17 cellular contexts compared by ENCODE assay signal in genomic region chr10:2871673-2872219, GRCh38.
DNase-seq lines count a peak whose midpoint lies in the region; ATAC-seq, FAIRE-seq and TF ChIP-seq lines count a peak whose summit lies in the region.
"Had no signal": no experiment of that assay in that cellular context is flagged by ENCODE, and none has a peak within 500 bp of the region (broad histone marks: within the 10 kb centered on the region; RNA-seq: fewer than 3 reads in every experiment).

No MANE protein-coding gene starts in this region.

- no peak overlapping the region for H3K14ac ChIP-seq in H1 (ENCODE audit: insufficient read length)

- no peak overlapping the region; a peak in 1 of 4 replicates for H3K4me2 ChIP-seq in H1 (ENCODE audit: insufficient read depth in 1 of 2, low read depth in 2 of 2, low read length in 2 of 2)
- H3K4me2 ChIP-seq: BLaER1, GM23338 had no signal

- TF ChIP-seq POLR2A in GM12891 (IDR thresholded peaks at IDR 0.05; ENCODE audit: low read depth, low read length) = no peak
- no peak for TF ChIP-seq POLR2A in H1 (IDR thresholded peaks at IDR 0.05; ENCODE audit: control extremely low read depth in 1 of 2, low read depth in 2 of 2, low read length in 2 of 2)

- no peak for TF ChIP-seq RAD21 in H1 (IDR thresholded peaks at IDR 0.05 in 1 of 2, conservative IDR thresholded peaks at IDR 0.05 in 1 of 2; ENCODE audit: low read depth in 2 of 2, low read length in 2 of 2)

- no peak for TF ChIP-seq CTCF in H1 (IDR thresholded peaks at IDR 0.05; ENCODE audit: control extremely low read depth in 1 of 3, insufficient read depth in 1 of 3, low read depth in 1 of 3, low read length in 3 of 3)

- 0 out of 2 replicates have a peak overlapping the region, but pooled peaks have one; percentile 20 for H2BK15ac ChIP-seq in H1 (ENCODE audit: low read length)

- no peak overlapping the region for H2BK120ac ChIP-seq in H1 (replicated peaks; ENCODE audit: low read depth, low read length)

- DNase-seq in GM12891 (ENCODE audit: insufficient read length, low spot score) (no peak), HTR-8/SVneo (ENCODE audit: insufficient read length, low spot score) (no peak), H1 (ENCODE audit: low read depth in 1 of 2, low spot score in 2 of 2) (no peak), RPMI8226 (no peak)
- no peak for DNase-seq in activated CD8-positive, alpha-beta memory T cell treated with anti-CD3 and anti-CD28 coated beads, Interleukin-2, amount 50 U/mL, for 48 hours
- DNase-seq: CD4-positive, CD25-positive, alpha-beta regulatory T cell; CD8-positive, alpha-beta memory T cell; DMS 273 treated with DMSO at 0.1 percent for 48 hours; DMS79 had no signal

- H3K23me2 ChIP-seq in H1 (ENCODE audit: low read depth, low read length) = no peaks in the 10 kb centered on the region

- CTCF ChIA-PET in H1 (lab: Charles Lee; ENCODE audit: partially characterized antibody) = no interaction called here

- peaks cover 4% of the 10 kb centered on the region in 2 experiments; a peak in 1 of 4 replicates for H3K9me3 ChIP-seq in H1 (ENCODE audit: insufficient read depth in 2 of 2, low read depth in 1 of 2, low read length in 1 of 2)
- H3K9me3 ChIP-seq: BLaER1, HAP-1 had no signal

- no peak overlapping the region for H3K4me3 ChIP-seq in H1 (ENCODE audit: extremely low read depth in 1 of 4, insufficient read depth in 2 of 4, low read depth in 3 of 4, low read length in 4 of 4)
- H3K4me3 ChIP-seq: BLaER1, GM23338, HAP-1 had no signal

- no peak overlapping the region for H3K9ac ChIP-seq in H1 (replicated peaks in 1 of 4; ENCODE audit: extremely low read depth in 1 of 4, low read depth in 3 of 4, low read length in 3 of 4)
- H3K9ac ChIP-seq: BLaER1 had no signal

- no peak overlapping the region for H4K8ac ChIP-seq in H1 (ENCODE audit: extremely low read depth, insufficient read depth, low read length)

- no peak overlapping the region for H3K18ac ChIP-seq in H1 (ENCODE audit: extremely low read depth, low read length)

- no peak overlapping the region for H3K4ac ChIP-seq in H1 (replicated peaks; ENCODE audit: insufficient read length, low read depth, low read length)

- H3K79me1 ChIP-seq in H1 (ENCODE audit: low read depth, low read length) = no peaks in the 10 kb centered on the region

- no peak overlapping the region for H3K23ac ChIP-seq in H1 (ENCODE audit: insufficient read length)

- no peak overlapping the region for H3K56ac ChIP-seq in H1 (replicated peaks; ENCODE audit: insufficient read length, low read depth, low read length)

- no peaks in the 10 kb centered on the region for H4K20me1 ChIP-seq in H1 (replicated peaks in 1 of 2; ENCODE audit: control insufficient read depth in 1 of 2, insufficient read depth in 2 of 2, low read length in 2 of 2)
- H4K20me1 ChIP-seq: BLaER1 had no signal

- peak; percentile 88 for FAIRE-seq in GM12891 (lab: Jason Lieb, UNC)
- FAIRE-seq in HTR-8/SVneo (lab: Jason Lieb, UNC) = peak; percentile 94
- FAIRE-seq in H1 (lab: Jason Lieb, UNC) = no peak
- FAIRE-seq: D721Med, GM18507, H54 had no signal

- no peak for ATAC-seq in HG03025 (IDR thresholded peaks at IDR 0.05; ENCODE audit: low FRiP score, unreplicated experiment)
- ATAC-seq: GM23338 had no signal

- no peak for TF ChIP-seq EP300 in H1 (IDR thresholded peaks at IDR 0.05; ENCODE audit: borderline replicate concordance in 1 of 2, low read depth in 2 of 2, low read length in 2 of 2)

- no peak overlapping the region for H4K5ac ChIP-seq in H1 (ENCODE audit: insufficient read length, low read depth, low read length)

- no peak overlapping the region for H2BK20ac ChIP-seq in H1 (ENCODE audit: low read length)

- peak overlapping the region; percentile 68; the same call in 1 of the 2 replicates for H2BK5ac ChIP-seq in H1 (ENCODE audit: low read depth, low read length)

- no peak overlapping the region for H3K27ac ChIP-seq in H1 (ENCODE audit: low read depth, low read length)
- H3K27ac ChIP-seq: BLaER1, C4-2B had no signal

- peak overlapping the region; percentile 99 for H2AK5ac ChIP-seq in H1 (ENCODE audit: low read depth, low read length)

- no peaks in the 10 kb centered on the region for H3K27me3 ChIP-seq in H1 (replicated peaks in 1 of 4; ENCODE audit: control insufficient read depth in 3 of 4, extremely low read depth in 1 of 4, insufficient read depth in 3 of 4, low read length in 3 of 4)
- H3K27me3 ChIP-seq: BLaER1 had no signal

- POLR2A ChIA-PET in H1 (lab: Charles Lee; ENCODE audit: partially characterized antibody) = no interaction called here

- H2AFZ ChIP-seq in H1 (ENCODE audit: low read length) = no peak overlapping the region
- H2AFZ ChIP-seq: GM23338 had no signal

- 87% methylated on average over 2 of the region's 2 CpGs; no CpG with 5 or more reads in 1 of the 2 experiments for whole genome bisulfite sequencing in H1 (ENCODE audit: extremely low coverage in 1 of 2, insufficient coverage in 1 of 2, insufficient read length in 1 of 2, insufficient replicate concordance in 2 of 2, low coverage in 1 of 2, low lambda C conversion rate in 2 of 2, missing lambda C conversion rate in 1 of 2), 2 experiments

- no peaks in the 10 kb centered on the region for H3K36me3 ChIP-seq in H1 (ENCODE audit: control insufficient read depth in 2 of 4, insufficient read depth in 4 of 4, low read length in 3 of 4)
- H3K36me3 ChIP-seq: BLaER1, HAP-1 had no signal

- no peak overlapping the region for H4K91ac ChIP-seq in H1 (replicated peaks; ENCODE audit: insufficient read length, low read length)

- peaks cover 0 to 3% (median 2%) of the 10 kb centered on the region in 4 experiments; a peak in 2 of 7 replicates for H3K4me1 ChIP-seq in H1 (replicated peaks in 1 of 4; ENCODE audit: control insufficient read depth in 3 of 4, insufficient read depth in 4 of 4, low read length in 3 of 4)
- H3K4me1 ChIP-seq: BLaER1, HAP-1 had no signal

- H3K79me2 ChIP-seq in H1 (ENCODE audit: control insufficient read depth in 1 of 2, insufficient read depth in 2 of 2, low read length in 2 of 2) = no peaks in the 10 kb centered on the region

- no peak overlapping the region for H2BK12ac ChIP-seq in H1 (ENCODE audit: low read depth, low read length)

TF ChIP-seq in GM12891, 5 proteins besides CTCF, POLR2A, EP300 and RAD21:
- TF ChIP-seq POLR2AphosphoS5 (IDR thresholded peaks at IDR 0.05; ENCODE audit: low read depth, low read length) (no peak), TAF1 (IDR thresholded peaks at IDR 0.05; ENCODE audit: low read depth, low read length) (no peak), PAX5 (IDR thresholded peaks at IDR 0.05; ENCODE audit: insufficient read depth, low read length, severe bottlenecking) (no peak)

TF ChIP-seq in H1, 55 proteins besides CTCF, POLR2A, EP300 and RAD21 (continues in another document):
- TF ChIP-seq KDM4A (IDR thresholded peaks at IDR 0.05; ENCODE audit: low read depth, low read length, severe bottlenecking) = no peak
- TF ChIP-seq NRF1 (IDR thresholded peaks at IDR 0.05; ENCODE audit: low read depth, low read length) = no peak
- no peak for TF ChIP-seq KDM1A (IDR thresholded peaks at IDR 0.05; ENCODE audit: borderline replicate concordance, low read length)
- TF ChIP-seq KDM5A (IDR thresholded peaks at IDR 0.05; ENCODE audit: low read length) = no peak
- TF ChIP-seq CTBP2 (IDR thresholded peaks at IDR 0.05; ENCODE audit: borderline replicate concordance, insufficient read depth, insufficient read length, low read length) = no peak
